22 cellular contexts compared by ENCODE assay signal in the genomic region with DNA sequence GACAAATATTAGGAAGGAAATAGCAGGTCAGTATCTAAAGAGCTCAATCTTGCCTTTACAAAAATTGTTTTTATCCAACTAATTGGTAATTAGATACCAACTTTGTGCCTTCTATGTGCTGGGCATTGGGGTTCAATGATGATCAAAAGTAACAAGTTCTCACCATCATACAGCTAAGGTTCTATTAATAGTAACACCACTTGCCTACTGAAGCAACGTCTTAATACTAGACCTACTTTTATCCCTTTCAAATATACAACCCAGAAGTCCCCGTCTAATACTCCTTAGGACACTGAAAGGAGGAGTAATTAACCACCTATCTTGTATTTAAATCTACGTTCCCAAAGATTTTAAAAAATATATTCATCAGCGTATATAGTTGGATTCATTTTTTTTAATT. TPM values are rescaled to one million over a fixed set of nuclear protein-coding genes. Genes with fewer than 3 reads are reported as not detected.
"Had no signal": no experiment of that assay in that cellular context is flagged by ENCODE, and none has a peak within 500 bp of the region (broad histone marks: within the 10 kb centered on the region; RNA-seq: fewer than 3 reads in every experiment).

No MANE protein-coding gene starts in this region.

- H3K27me3 ChIP-seq: heart right ventricle, hepatocyte, neural progenitor cell, neutrophil, right lobe of liver, spleen, suprapubic skin, tibial nerve, uterus had no signal

- H3K36me3 ChIP-seq: heart right ventricle, lower lobe of right lung, neural progenitor cell, neutrophil, right lobe of liver, spleen, suprapubic skin, tibial nerve, uterus had no signal

- H3K9me3 ChIP-seq: heart right ventricle, lower lobe of right lung, neutrophil, psoas muscle, right lobe of liver, spleen, suprapubic skin, tibial nerve, uterus had no signal

- DNase-seq: heart right ventricle; islet precursor cell; lower lobe of right lung; mammary epithelial cell; mesenchymal stem cell; naive thymus-derived CD8-positive, alpha-beta T cell; nephron progenitor cell; occipital lobe; psoas muscle; right lobe of liver; small intestine; spleen; stimulated activated CD4-positive, alpha-beta T cell treated with anti-CD3 and anti-CD28 coated beads, Interleukin-4, amount 100 ng/mL, for 24 hours; stimulated activated naive CD4-positive, alpha-beta T cell; uterus had no signal

- H3K27ac ChIP-seq: hepatocyte, lower lobe of right lung, neural progenitor cell, neutrophil, parathyroid adenoma, psoas muscle, right lobe of liver, spleen, suprapubic skin, tibial nerve, uterus had no signal

- H3K4me1 ChIP-seq: parathyroid adenoma, suprapubic skin, uterus had no signal

- H3K4me3 ChIP-seq: heart right ventricle, hepatocyte, lower lobe of right lung, neural progenitor cell, psoas muscle, right lobe of liver, spleen, suprapubic skin, tibial nerve, uterus had no signal

- ATAC-seq: lower lobe of right lung; naive thymus-derived CD8-positive, alpha-beta T cell; stimulated activated effector memory CD8-positive, alpha-beta T cell treated with anti-CD3 and anti-CD28 coated beads, Interleukin-12 subunit alpha, Interleukin-12 subunit beta, amount 100 ng/mL, for 72 hours had no signal

RNA-seq across cellular contexts. Expression of a gene that starts 59.3 kb away (rescaled TPM):
- total RNA-seq: naive thymus-derived CD8-positive, alpha-beta T cell had no signal
- polyA plus RNA-seq: naive thymus-derived CD8-positive, alpha-beta T cell had no signal
